In the genomic region with DNA sequence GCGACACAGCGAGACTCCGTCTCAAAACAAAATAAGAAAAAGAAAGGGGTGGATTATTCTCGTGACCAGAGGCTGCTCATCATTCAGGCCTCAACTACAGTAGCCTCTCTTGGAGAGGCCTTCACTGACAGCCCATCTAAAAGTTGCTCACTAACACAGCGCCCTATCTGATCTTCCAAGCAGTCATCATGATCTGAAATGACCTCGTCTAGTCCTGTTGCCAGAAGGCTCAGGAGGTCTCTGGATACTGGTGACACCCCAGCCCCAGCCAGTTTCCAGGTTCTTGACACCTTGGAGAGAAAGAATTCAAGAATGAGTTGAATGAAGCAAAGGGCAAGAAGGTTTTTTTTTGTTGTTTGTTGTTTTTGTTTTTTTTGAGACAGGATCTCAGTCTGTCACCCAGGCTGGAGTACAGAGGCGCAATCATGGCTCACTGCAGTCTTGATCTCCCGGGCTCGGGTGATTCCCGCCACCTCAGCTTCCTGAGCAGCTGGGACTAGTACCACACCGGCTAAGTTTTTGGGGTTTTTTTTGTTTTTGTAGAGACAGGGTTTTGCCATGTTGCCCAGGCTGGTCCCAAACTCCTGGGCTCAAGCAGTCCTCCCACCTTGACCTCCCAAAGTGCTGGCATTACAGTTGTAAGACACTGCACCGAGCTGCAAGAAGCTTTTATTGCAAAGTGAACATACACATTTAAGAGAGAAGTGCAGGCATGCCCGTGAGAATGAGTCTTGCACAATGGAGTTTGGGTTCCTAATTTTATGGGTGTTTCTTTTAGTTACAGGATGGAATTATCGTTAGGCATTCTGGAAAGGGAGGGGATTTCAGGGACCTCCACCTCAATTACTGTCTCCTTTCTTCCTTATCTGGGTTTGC, we compare ENCODE assay signal across 9 cellular contexts. TPM values are rescaled to one million over a fixed set of nuclear protein-coding genes. Genes with fewer than 3 reads are reported as not detected.
DNase-seq lines count a peak whose midpoint lies in the region; ATAC-seq, FAIRE-seq and TF ChIP-seq lines count a peak whose summit lies in the region.
"Had no signal": no experiment of that assay in that cellular context is flagged by ENCODE, and none has a peak within 500 bp of the region (broad histone marks: within the 10 kb centered on the region; RNA-seq: fewer than 3 reads in every experiment).

No MANE protein-coding gene starts in this region.

- TF ChIP-seq CTCF in HepG2 (CRISPR knock-in tag; IDR thresholded peaks at IDR 0.05): no peak

- POLR2A ChIA-PET in HepG2 (lab: Yijun Ruan, JAX): interaction anchor here (0.7 to 5.9 kb wide), 9 partner anchors 10 to 63 kb away, joined by 3 to 207 read pairs (median 25); partner anchors contain the start of genes RSL1D1 and TXNDC11

- no peak overlapping the region for H2AFZ ChIP-seq in GM23248
- H2AFZ ChIP-seq in HepG2 (ENCODE audit: low read length): no peak overlapping the region

- H3K36me3 ChIP-seq in GM23248 (ENCODE audit: low read depth) (no peaks in the 10 kb centered on the region), HepG2 (replicated peaks in 1 of 2; ENCODE audit: control insufficient read depth in 1 of 2, insufficient read depth in 2 of 2, low read length in 2 of 2) (peaks cover 0 to 5% of the 10 kb centered on the region in 2 experiments; a peak in 2 of 5 replicates)

- no peaks in the 10 kb centered on the region for H3K27me3 ChIP-seq in GM23248 (replicated peaks; ENCODE audit: insufficient read depth)
- no peaks in the 10 kb centered on the region; a peak in 1 of 5 replicates for H3K27me3 ChIP-seq in HepG2 (ENCODE audit: control insufficient read depth in 1 of 2, insufficient read depth in 2 of 2, low read length in 2 of 2)

- CTCF ChIA-PET in HepG2 (lab: Yijun Ruan, JAX; ENCODE audit: low intra/inter-chr PET ratio, low total read pairs): no interaction called here

- no peak overlapping the region for H3K9ac ChIP-seq in GM23248
- H3K9ac ChIP-seq in HepG2 (ENCODE audit: insufficient read depth, low read depth, low read length): no peak overlapping the region

- TF ChIP-seq POLR2A in HepG2 (IDR thresholded peaks at IDR 0.05; ENCODE audit: insufficient read depth in 1 of 2, low read depth in 2 of 2, low read length in 2 of 2): peak in 1 of 2 experiments; percentile 17; a peak in 1 of 4 replicates

- peak overlapping the region; percentile 91 for H3K4me2 ChIP-seq in GM23248 (ENCODE audit: unreplicated experiment)
- peak overlapping the region; percentile 93 for H3K4me2 ChIP-seq in HepG2 (ENCODE audit: low read depth, low read length)

- H3K4me1 ChIP-seq in GM23248 (ENCODE audit: insufficient read depth) (peaks cover 46% of the 10 kb centered on the region), HepG2 (ENCODE audit: insufficient read depth, low read length) (peaks cover 54% of the 10 kb centered on the region)

- WGBS in GM23248 (ENCODE audit: low coverage in 1 of 2, low lambda C conversion rate in 2 of 2, missing lambda C conversion rate in 2 of 2), 2 experiments: 89 to 90% methylated on average over 14 of the region's 14 CpGs
- WGBS in HepG2 (ENCODE audit: low lambda C conversion rate): 90% methylated on average over 14 of the region's 14 CpGs

- intact Hi-C loops in HepG2 (cut with micrococcal nuclease; ENCODE audit: unreplicated experiment): loop anchor here (5.0 to 10.0 kb wide), 2 partner anchors 113 to 215 kb away; partner anchors contain the start of gene LITAF

- TF ChIP-seq EP300 in HepG2 (IDR thresholded peaks at IDR 0.05; ENCODE audit: low read depth in 2 of 2, low read length in 2 of 2): no peak
- TF ChIP-seq EP300 in HepG2 (CRISPR knock-in tag; IDR thresholded peaks at IDR 0.05; ENCODE audit: borderline replicate concordance): no peak

- no peak for TF ChIP-seq RAD21 in HepG2 (CRISPR knock-in tag; IDR thresholded peaks at IDR 0.05)

- H3K9me3 ChIP-seq in GM23248 (ENCODE audit: low read depth): no peaks in the 10 kb centered on the region
- H3K9me3 ChIP-seq in HepG2 (ENCODE audit: low read length): no peaks in the 10 kb centered on the region

- no peak for FAIRE-seq in HepG2 (lab: Jason Lieb, UNC)

- no peaks in the 10 kb centered on the region for H3K9me2 ChIP-seq in GM23248 (ENCODE audit: insufficient read depth)

- H3K4me3 ChIP-seq in GM23248: no peak overlapping the region
- H3K4me3 ChIP-seq in HepG2 (replicated peaks in 1 of 3; ENCODE audit: insufficient read depth in 1 of 3, low read depth in 2 of 3, low read length in 3 of 3): no peak overlapping the region

- peaks cover 43% of the 10 kb centered on the region for H3K79me2 ChIP-seq in GM23248 (ENCODE audit: insufficient read depth)
- H3K79me2 ChIP-seq in HepG2 (ENCODE audit: insufficient read depth, low read length): peaks cover 43% of the 10 kb centered on the region

- H3F3A ChIP-seq in GM23248 (ENCODE audit: insufficient read depth): peaks cover 49% of the 10 kb centered on the region

- no TSS peak for BruUV-seq in HepG2 (replicated peaks; lab: Mats Ljungman, UMichigan)

- 0 out of 2 replicates have a peak, but pooled peaks cover under 1% of the 10 kb centered on the region for H4K20me1 ChIP-seq in GM23248 (ENCODE audit: insufficient read depth)
- peaks cover 11% of the 10 kb centered on the region for H4K20me1 ChIP-seq in HepG2 (ENCODE audit: insufficient read depth, low read length)

- H3K27ac ChIP-seq in GM23248 (no peak overlapping the region), HepG2 (ENCODE audit: extremely low read length, insufficient read depth, low read length) (no peak overlapping the region)

- in situ Hi-C loops in GM23248 (cut with MboI): loop anchor here (25.0 kb wide), 1 partner anchor 387 kb away; no protein-coding TSS in a partner anchor
- in situ Hi-C loops in HepG2 (cut with HindIII; ENCODE audit: extremely low pct_ligation_motif_present, low pct_unique_long_range_greater_than_20kb): no loop called here

- ATAC-seq in HepG2 (no peak), GM18502 (IDR thresholded peaks at IDR 0.05; ENCODE audit: poor library complexity, unreplicated experiment) (no peak)

- peak; percentile 55 to 57 for DNase-seq in AML-193 (lab: John Stamatoyannopoulos, UW)
- no peak for DNase-seq in GM23248
- DNase-seq in activated CD4-positive, alpha-beta T cell treated with anti-CD3 and anti-CD28 coated beads, Interleukin-2, amount 50 U/mL, for 1 hour: peak; percentile 29
- no peak for DNase-seq in HepG2 (ENCODE audit: low spot score)
- DNase-seq in NCI-H345 treated with DMSO at 0.1 percent for 48 hours (lab: John Stamatoyannopoulos, UW; ENCODE audit: unreplicated experiment): no peak
- no peak for DNase-seq in iPS-NIHi11 (ENCODE audit: low spot score)
- DNase-seq in HK-2 (ENCODE audit: unreplicated experiment): no peak
- DNase-seq: NCI-H510A had no signal

RNA-seq across cellular contexts. Expression of gene ZC3H7A, which starts 2.7 kb away (rescaled TPM):
- 30.7 and 33.6 TPM in 2 replicates for total RNA-seq in GM23248 (2014; rRNA removed; shearing (Covaris generic))
- polyA plus RNA-seq in GM23248 (2016; fragmentation: Nextera tagmentation; extraction: Ambion mirVana): 48.0 and 49.7 TPM in 2 replicates
- total RNA-seq in HepG2 (2016; rRNA removed; fragmentation: Illumina TruSeq; extraction: Trizol): 29.2 and 51.5 TPM in 2 replicates
- total RNA-seq in HepG2 (2016; cell fraction: cytosol; rRNA removed; fragmentation: Illumina TruSeq; extraction: Trizol; ENCODE audit: low read depth): 36.4 and 39.0 TPM in 2 replicates
- 27.9 and 45.5 TPM in 2 replicates for total RNA-seq in HepG2 (2016; cell fraction: insoluble cytoplasmic fraction; rRNA removed; fragmentation: Illumina TruSeq; extraction: Trizol)
- total RNA-seq in HepG2 (2016; cell fraction: membrane; rRNA removed; fragmentation: Illumina TruSeq; extraction: Trizol): 21.9 and 22.1 TPM in 2 replicates
- 62.9 and 69.9 TPM in 2 replicates for total RNA-seq in HepG2 (2016; cell fraction: nucleus; rRNA removed; fragmentation: Illumina TruSeq; extraction: Trizol)
- polyA plus RNA-seq in HepG2 (2011; rRNA removed): 28.4 and 36.8 TPM in 2 replicates
- polyA plus RNA-seq in HepG2 (2011; cell fraction: cytosol; rRNA removed): 17.3 and 26.0 TPM in 2 replicates
- 65.4 and 82.1 TPM in 2 replicates for polyA plus RNA-seq in HepG2 (2011; cell fraction: nucleus; rRNA removed)
- polyA plus RNA-seq in HepG2 (2012): 38.8 and 45.6 TPM in 2 replicates
- 7.0 and 7.9 TPM in 2 replicates for polyA plus RNA-seq in HepG2 (2016; cell fraction: cytosol; fragmentation: Illumina TruSeq; extraction: Trizol; ENCODE audit: low read depth)
- polyA plus RNA-seq in HepG2 (2016; cell fraction: insoluble cytoplasmic fraction; fragmentation: Illumina TruSeq; extraction: Trizol; ENCODE audit: low read depth): 53.0 and 59.0 TPM in 2 replicates
- 12.7 and 13.1 TPM in 2 replicates for polyA plus RNA-seq in HepG2 (2016; cell fraction: membrane; fragmentation: Illumina TruSeq; extraction: Trizol; ENCODE audit: low read depth)
- polyA plus RNA-seq in HepG2 (2016; cell fraction: nucleus; fragmentation: Illumina TruSeq; extraction: Trizol; ENCODE audit: insufficient read depth, low read depth): 118 and 123 TPM in 2 replicates
- 15.6 and 21.1 TPM in 2 replicates for polyA minus RNA-seq in HepG2 (2011; rRNA and poly(A)+ RNA removed; ENCODE audit: low replicate concordance)
- 19.2 and 27.3 TPM in 2 replicates for polyA minus RNA-seq in HepG2 (2011; cell fraction: cytosol; rRNA and poly(A)+ RNA removed)
- 93.7 and 101 TPM in 2 replicates for polyA minus RNA-seq in HepG2 (2011; cell fraction: nucleus; rRNA and poly(A)+ RNA removed)

RNA-seq across cellular contexts. Expression of gene RSL1D1, which starts 51.6 kb away (rescaled TPM):
- 150 and 213 TPM in 2 replicates for total RNA-seq in GM23248 (2014; rRNA removed; shearing (Covaris generic))
- polyA plus RNA-seq in GM23248 (2016; fragmentation: Nextera tagmentation; extraction: Ambion mirVana): 240 and 274 TPM in 2 replicates
- 343 and 502 TPM in 2 replicates for total RNA-seq in HepG2 (2016; rRNA removed; fragmentation: Illumina TruSeq; extraction: Trizol)
- total RNA-seq in HepG2 (2016; cell fraction: cytosol; rRNA removed; fragmentation: Illumina TruSeq; extraction: Trizol; ENCODE audit: low read depth): 118 and 139 TPM in 2 replicates
- 337 and 511 TPM in 2 replicates for total RNA-seq in HepG2 (2016; cell fraction: insoluble cytoplasmic fraction; rRNA removed; fragmentation: Illumina TruSeq; extraction: Trizol)
- 248 and 308 TPM in 2 replicates for total RNA-seq in HepG2 (2016; cell fraction: membrane; rRNA removed; fragmentation: Illumina TruSeq; extraction: Trizol)
- 210 and 225 TPM in 2 replicates for total RNA-seq in HepG2 (2016; cell fraction: nucleus; rRNA removed; fragmentation: Illumina TruSeq; extraction: Trizol)
- polyA plus RNA-seq in HepG2 (2011; rRNA removed): 125 and 187 TPM in 2 replicates
- 77.4 and 149 TPM in 2 replicates for polyA plus RNA-seq in HepG2 (2011; cell fraction: cytosol; rRNA removed)
- 15.5 and 28.9 TPM in 2 replicates for polyA plus RNA-seq in HepG2 (2011; cell fraction: nucleus; rRNA removed)
- 330 and 427 TPM in 2 replicates for polyA plus RNA-seq in HepG2 (2012)
- polyA plus RNA-seq in HepG2 (2016; cell fraction: cytosol; fragmentation: Illumina TruSeq; extraction: Trizol; ENCODE audit: low read depth): 128 and 147 TPM in 2 replicates
- polyA plus RNA-seq in HepG2 (2016; cell fraction: insoluble cytoplasmic fraction; fragmentation: Illumina TruSeq; extraction: Trizol; ENCODE audit: low read depth): 679 and 682 TPM in 2 replicates
- polyA plus RNA-seq in HepG2 (2016; cell fraction: membrane; fragmentation: Illumina TruSeq; extraction: Trizol; ENCODE audit: low read depth): 277 and 347 TPM in 2 replicates
- 279 and 286 TPM in 2 replicates for polyA plus RNA-seq in HepG2 (2016; cell fraction: nucleus; fragmentation: Illumina TruSeq; extraction: Trizol; ENCODE audit: insufficient read depth, low read depth)
- 28.2 and 33.4 TPM in 2 replicates for polyA minus RNA-seq in HepG2 (2011; rRNA and poly(A)+ RNA removed; ENCODE audit: low replicate concordance)
- 201 and 239 TPM in 2 replicates for polyA minus RNA-seq in HepG2 (2011; cell fraction: cytosol; rRNA and poly(A)+ RNA removed)
- polyA minus RNA-seq in HepG2 (2011; cell fraction: nucleus; rRNA and poly(A)+ RNA removed): 96.4 and 115 TPM in 2 replicates

RNA-seq across cellular contexts. Expression of gene TXNDC11, which starts 57.1 kb away (rescaled TPM):
- 24.5 and 28.6 TPM in 2 replicates for total RNA-seq in GM23248 (2014; rRNA removed; shearing (Covaris generic))
- 24.4 and 25.9 TPM in 2 replicates for polyA plus RNA-seq in GM23248 (2016; fragmentation: Nextera tagmentation; extraction: Ambion mirVana)
- total RNA-seq in HepG2 (2016; rRNA removed; fragmentation: Illumina TruSeq; extraction: Trizol): 46.4 and 74.9 TPM in 2 replicates
- 35.1 and 37.4 TPM in 2 replicates for total RNA-seq in HepG2 (2016; cell fraction: cytosol; rRNA removed; fragmentation: Illumina TruSeq; extraction: Trizol; ENCODE audit: low read depth)
- total RNA-seq in HepG2 (2016; cell fraction: insoluble cytoplasmic fraction; rRNA removed; fragmentation: Illumina TruSeq; extraction: Trizol): 41.1 and 74.2 TPM in 2 replicates
- total RNA-seq in HepG2 (2016; cell fraction: membrane; rRNA removed; fragmentation: Illumina TruSeq; extraction: Trizol): 66.4 and 69.7 TPM in 2 replicates
- 67.8 and 74.4 TPM in 2 replicates for total RNA-seq in HepG2 (2016; cell fraction: nucleus; rRNA removed; fragmentation: Illumina TruSeq; extraction: Trizol)
- polyA plus RNA-seq in HepG2 (2011; rRNA removed): 123 and 124 TPM in 2 replicates
- 124 and 127 TPM in 2 replicates for polyA plus RNA-seq in HepG2 (2011; cell fraction: cytosol; rRNA removed)
- polyA plus RNA-seq in HepG2 (2011; cell fraction: nucleus; rRNA removed): 90.0 and 92.7 TPM in 2 replicates
- 52.3 and 58.7 TPM in 2 replicates for polyA plus RNA-seq in HepG2 (2012)
- polyA plus RNA-seq in HepG2 (2016; cell fraction: cytosol; fragmentation: Illumina TruSeq; extraction: Trizol; ENCODE audit: low read depth): 27.8 and 29.0 TPM in 2 replicates
- polyA plus RNA-seq in HepG2 (2016; cell fraction: insoluble cytoplasmic fraction; fragmentation: Illumina TruSeq; extraction: Trizol; ENCODE audit: low read depth): 50.3 and 56.6 TPM in 2 replicates
- 51.9 and 62.9 TPM in 2 replicates for polyA plus RNA-seq in HepG2 (2016; cell fraction: membrane; fragmentation: Illumina TruSeq; extraction: Trizol; ENCODE audit: low read depth)
- polyA plus RNA-seq in HepG2 (2016; cell fraction: nucleus; fragmentation: Illumina TruSeq; extraction: Trizol; ENCODE audit: insufficient read depth, low read depth): 110 TPM in 2 replicates
- polyA minus RNA-seq in HepG2 (2011; rRNA and poly(A)+ RNA removed; ENCODE audit: low replicate concordance): 53.2 and 119 TPM in 2 replicates
- 62.7 TPM in 2 replicates for polyA minus RNA-seq in HepG2 (2011; cell fraction: cytosol; rRNA and poly(A)+ RNA removed)
- polyA minus RNA-seq in HepG2 (2011; cell fraction: nucleus; rRNA and poly(A)+ RNA removed): 73.1 and 73.3 TPM in 2 replicates

Comparison
In these comparisons a context has a peak if more than half of its experiments do, and no peak if none do; other contexts are left out.
1. DNase-seq: peak in AML-193 (2 of 2) and activated CD4-positive, alpha-beta T cell treated with anti-CD3 and anti-CD28 coated beads, Interleukin-2, amount 50 U/mL, for 1 hour (single experiment); none in GM23248 (single experiment), HepG2 (single experiment), NCI-H345 treated with DMSO at 0.1 percent for 48 hours (single experiment), iPS-NIHi11 (single experiment) and HK-2 (single experiment).